2 cellular contexts compared by ENCODE assay signal in the genomic region with DNA sequence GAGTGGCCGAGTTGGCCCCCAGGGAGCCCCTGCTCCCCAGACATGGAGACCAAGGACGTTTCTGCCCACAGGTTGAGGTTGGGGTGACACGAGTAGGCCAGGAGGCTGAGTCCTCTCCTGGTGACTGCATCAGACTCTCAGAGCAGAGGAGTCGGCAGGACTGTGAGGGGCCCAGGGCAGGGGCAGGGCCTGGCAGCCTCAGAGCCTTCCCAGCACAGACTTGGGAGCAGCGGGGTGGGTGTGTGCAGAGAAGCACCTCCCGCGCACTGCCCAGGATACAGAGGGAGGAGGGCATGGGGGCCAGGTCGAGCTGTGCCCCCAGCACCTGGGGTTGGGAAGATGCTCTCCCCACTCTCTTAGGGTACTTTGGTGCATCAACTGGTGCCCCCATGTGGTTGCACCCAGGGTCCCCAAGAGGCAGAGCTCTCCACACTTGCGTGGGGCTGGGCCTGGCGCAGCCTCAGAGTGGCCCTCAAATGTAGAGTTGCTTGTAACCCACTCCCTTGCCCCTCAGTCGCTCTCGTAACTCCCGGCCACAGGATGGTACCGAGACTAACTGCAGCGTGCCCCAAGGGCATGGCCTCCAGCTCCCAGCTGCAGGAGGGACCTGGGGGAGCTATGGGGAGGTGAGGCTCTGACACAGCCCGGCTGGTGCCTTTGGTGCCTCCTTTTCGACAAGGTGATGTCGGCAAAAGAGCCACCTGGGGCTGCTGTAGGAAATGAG.
TF ChIP-seq lines count a peak whose summit lies in the region.

No MANE protein-coding gene starts in this region.

TF ChIP-seq in GM23338, 12 proteins besides CTCF, POLR2A, EP300 and RAD21:
- TF ChIP-seq CREB1 (CRISPR knock-in tag; IDR thresholded peaks at IDR 0.05; ENCODE audit: low read depth) = no peak
- no peak for TF ChIP-seq ZNF114 (CRISPR knock-in tag; IDR thresholded peaks at IDR 0.05)
- TF ChIP-seq, protein P1, sequence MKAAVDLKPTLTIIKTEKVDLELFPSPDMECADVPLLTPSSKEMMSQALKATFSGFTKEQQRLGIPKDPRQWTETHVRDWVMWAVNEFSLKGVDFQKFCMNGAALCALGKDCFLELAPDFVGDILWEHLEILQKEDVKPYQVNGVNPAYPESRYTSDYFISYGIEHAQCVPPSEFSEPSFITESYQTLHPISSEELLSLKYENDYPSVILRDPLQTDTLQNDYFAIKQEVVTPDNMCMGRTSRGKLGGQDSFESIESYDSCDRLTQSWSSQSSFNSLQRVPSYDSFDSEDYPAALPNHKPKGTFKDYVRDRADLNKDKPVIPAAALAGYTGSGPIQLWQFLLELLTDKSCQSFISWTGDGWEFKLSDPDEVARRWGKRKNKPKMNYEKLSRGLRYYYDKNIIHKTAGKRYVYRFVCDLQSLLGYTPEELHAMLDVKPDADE (IDR thresholded peaks at IDR 0.05) = no peak
- no peak for TF ChIP-seq POLR2AphosphoS5 (IDR thresholded peaks at IDR 0.05; ENCODE audit: low read depth)
- TF ChIP-seq NANOG (IDR thresholded peaks at IDR 0.05; ENCODE audit: borderline replicate concordance) = no peak
- TF ChIP-seq EZH2 (IDR thresholded peaks at IDR 0.05; ENCODE audit: low read depth, unreplicated experiment) = no peak
- no peak for TF ChIP-seq JUNB (IDR thresholded peaks at IDR 0.05; ENCODE audit: unreplicated experiment)
- TF ChIP-seq STAT1 (IDR thresholded peaks at IDR 0.05; ENCODE audit: unreplicated experiment) = no peak

TF ChIP-seq in HepG2, 621 proteins besides CTCF, POLR2A, EP300 and RAD21:
- TF ChIP-seq SYNCRIP (IDR thresholded peaks at IDR 0.05; ENCODE audit: insufficient read depth, low read depth, low read length) (no peak), RBM22 (optimal IDR thresholded peaks at IDR 0.05; ENCODE audit: low read length) (peak; percentile 71)
